11 cellular contexts compared by ENCODE assay signal in the genomic region with DNA sequence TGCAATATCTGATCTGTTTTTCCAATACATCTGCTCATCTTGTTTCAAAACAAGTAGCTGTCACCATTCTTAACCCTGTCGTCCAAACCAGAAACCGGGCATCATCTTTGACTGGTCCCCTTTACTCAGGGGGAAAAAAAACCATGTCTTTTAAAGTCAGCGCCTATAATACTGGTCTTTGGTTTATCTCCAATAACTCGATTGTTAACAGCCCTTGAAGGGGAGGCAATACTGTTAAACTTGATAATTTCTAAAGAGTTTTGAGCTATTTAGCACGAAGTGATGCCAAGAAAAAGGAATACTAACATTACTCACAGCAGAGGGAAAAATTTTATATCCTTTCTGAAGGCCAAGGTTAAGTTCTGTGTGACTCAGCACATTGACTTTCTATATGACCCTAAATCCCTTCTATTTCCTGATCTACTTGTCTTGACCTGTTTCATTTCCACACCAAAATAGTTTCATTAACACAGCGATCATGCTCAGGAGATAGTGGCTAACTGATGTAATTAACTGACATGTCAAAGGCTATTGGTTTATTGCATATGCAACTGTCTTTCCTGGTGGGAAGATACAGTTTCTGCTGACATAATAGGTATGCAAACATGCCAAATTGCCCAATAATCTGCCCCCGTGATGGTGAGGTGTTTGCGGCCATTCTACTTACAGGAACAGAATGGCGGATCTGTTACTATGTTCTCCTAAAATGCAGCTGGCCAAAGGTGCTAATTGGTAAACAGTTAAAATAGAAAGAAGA. TPM values are rescaled to one million over a fixed set of nuclear protein-coding genes. Genes with fewer than 3 reads are reported as not detected.
A peak's percentile ranks its signal among the peaks of the same experiment; 100 is the strongest.
DNase-seq lines count a peak whose midpoint lies in the region; ATAC-seq, FAIRE-seq and TF ChIP-seq lines count a peak whose summit lies in the region.
"Had no signal": no experiment of that assay in that cellular context is flagged by ENCODE, and none has a peak within 500 bp of the region (broad histone marks: within the 10 kb centered on the region; RNA-seq: fewer than 3 reads in every experiment).

No MANE protein-coding gene starts in this region.

- WGBS in spleen, 5 donors = 49 to 66% (median 56%) methylated on average over 9 of the region's 9 CpGs

- H3K4me2 ChIP-seq in PC-3 (ENCODE audit: low read length) = peak overlapping the region; percentile 62

- BruUV-seq in PC-3 (replicated peaks; lab: Mats Ljungman, UMichigan) = no TSS peak

- H3K36me3 ChIP-seq in PC-3 (ENCODE audit: low read depth, low read length) = no peaks in the 10 kb centered on the region
- no peaks in the 10 kb centered on the region for H3K36me3 ChIP-seq in spleen
- H3K36me3 ChIP-seq: cardiac muscle cell, tibial nerve had no signal

- DNase-seq in HTR-8/SVneo (ENCODE audit: insufficient read length, low spot score) (peak; percentile 7), PC-3 (peak; percentile 68), spleen (no peak), retina (no peak), iPS-NIHi11 (ENCODE audit: low spot score) (no peak)
- DNase-seq in activated effector memory CD4-positive, alpha-beta T cell treated with anti-CD3 and anti-CD28 coated beads, Interleukin-2, amount 50 U/mL, for 16 hours = no peak
- DNase-seq: T-helper 17 cell had no signal

- POLR2A ChIA-PET in PC-3 (lab: Charles Lee; ENCODE audit: unreplicated experiment) = no interaction called here

- H3K9me2 ChIP-seq in PC-3 (replicated peaks; ENCODE audit: low read length) = no peaks in the 10 kb centered on the region

- CTCF ChIA-PET in PC-3 (lab: Charles Lee) = interaction anchor here (0.6 to 0.7 kb wide), 2 partner anchors 401 to 1003 kb away, joined by 3 to 4 read pairs; no protein-coding TSS in a partner anchor

- H3K9me3 ChIP-seq in PC-3 (ENCODE audit: low read length) = no peaks in the 10 kb centered on the region
- H3K9me3 ChIP-seq in spleen = no peaks in the 10 kb centered on the region
- H3K9me3 ChIP-seq: tibial nerve had no signal

- H2AFZ ChIP-seq in PC-3 (ENCODE audit: low read length) = no peak overlapping the region

- peak overlapping the region; percentile 4; the same call in 1 of the 2 replicates for H3K4me3 ChIP-seq in PC-3 (ENCODE audit: low read length)
- no peak overlapping the region for H3K4me3 ChIP-seq in spleen
- H3K4me3 ChIP-seq: cardiac muscle cell, tibial nerve had no signal

- no peak for TF ChIP-seq POLR2A in spleen (IDR thresholded peaks at IDR 0.05)

- no peak overlapping the region for H3K9ac ChIP-seq in PC-3 (ENCODE audit: low read length)

- intact Hi-C loops in PC-3 (cut with micrococcal nuclease) = loop anchor here (2.0 kb wide), 1 partner anchor 181 kb away; no protein-coding TSS in a partner anchor
- intact Hi-C loops in spleen (cut with DNase I; ENCODE audit: low total_unique reads) = no loop called here

- no peak for TF ChIP-seq CTCF in PC-3 (conservative IDR thresholded peaks at IDR 0.05; ENCODE audit: low read depth, low read length)
- TF ChIP-seq CTCF in spleen (IDR thresholded peaks at IDR 0.05 in 8 of 11, conservative IDR thresholded peaks at IDR 0.05 in 3 of 11) = no peak

- H3K27ac ChIP-seq in PC-3 (ENCODE audit: low read length) = peak overlapping the region; percentile 82
- peak overlapping the region in 5 of 8 donors; percentile 18 to 59 (median 39) for H3K27ac ChIP-seq in spleen
- H3K27ac ChIP-seq: cardiac muscle cell had no signal

- no peak for FAIRE-seq in HTR-8/SVneo (lab: Jason Lieb, UNC)

- H3K27me3 ChIP-seq in PC-3 (ENCODE audit: low read length) = no peaks in the 10 kb centered on the region
- no peaks in the 10 kb centered on the region for H3K27me3 ChIP-seq in spleen (replicated peaks in 1 of 7)
- H3K27me3 ChIP-seq: cardiac muscle cell, tibial nerve had no signal

- no peaks in the 10 kb centered on the region for H4K20me1 ChIP-seq in PC-3 (ENCODE audit: low read length)

- H3F3A ChIP-seq in PC-3 (ENCODE audit: low read length, unreplicated experiment) = peaks cover 17% of the 10 kb centered on the region

- H3K4me1 ChIP-seq in PC-3 (ENCODE audit: insufficient read depth, low read length) (peaks cover 58% of the 10 kb centered on the region), spleen (peaks cover 0 to 39% (median 25%) of the 10 kb centered on the region in 6 donors)

- no peaks in the 10 kb centered on the region for H3K79me2 ChIP-seq in PC-3 (ENCODE audit: low read length)

- peak; percentile 51 for ATAC-seq in PC-3
- ATAC-seq in esophagus mucosa = peak; percentile 84
- no peak for ATAC-seq in GM21360 (IDR thresholded peaks at IDR 0.05; ENCODE audit: unreplicated experiment)
- ATAC-seq: T-helper 17 cell had no signal

RNA-seq across cellular contexts. Expression of a gene that starts 59.1 kb away (rescaled TPM):
- total RNA-seq in PC-3 (2014; rRNA removed) (5.2 and 12.7 TPM in 2 replicates), esophagus mucosa (47.5 TPM), spleen (10 to 100 TPM; 33.2 to 76.8 (median 40.1) TPM)
- 1 to 10 TPM; 3.1 to 3.7 (median 3.1) TPM for polyA plus RNA-seq in spleen

Comparison
In these comparisons a context has a peak if more than half of its experiments do, and no peak if none do; other contexts are left out.
1. DNase-seq: peak in HTR-8/SVneo (single experiment) and PC-3 (single experiment); none in spleen (single experiment), retina (single experiment), activated effector memory CD4-positive, alpha-beta T cell treated with anti-CD3 and anti-CD28 coated beads, Interleukin-2, amount 50 U/mL, for 16 hours (single experiment) and iPS-NIHi11 (single experiment).